ENCODE assay signal across 26 cellular contexts in genomic region chr2:173436088-173436487, GRCh38.
DNase-seq lines count a peak whose midpoint lies in the region; FAIRE-seq and TF ChIP-seq lines count a peak whose summit lies in the region.
"Had no signal": no experiment of that assay in that cellular context is flagged by ENCODE, and none has a peak within 500 bp of the region (broad histone marks: within the 10 kb centered on the region; RNA-seq: fewer than 3 reads in every experiment).

No MANE protein-coding gene starts in this region.

- BruUV-seq in endothelial cell of umbilical vein (replicated peaks; lab: Mats Ljungman, UMichigan): no TSS peak

- H2AFZ ChIP-seq in endothelial cell of umbilical vein (ENCODE audit: low read depth, low read length): no peak overlapping the region

- intact Hi-C loops in activated naive CD4-positive, alpha-beta T cell treated with anti-CD3 and anti-CD28 coated beads for 36 hours (cut with micrococcal nuclease): loop anchor here (1.0 to 10.0 kb wide), 4 partner anchors 34 to 474 kb away; no protein-coding TSS in a partner anchor
- intact Hi-C loops in endothelial cell of umbilical vein (cut with micrococcal nuclease): no loop called here

- no peak for TF ChIP-seq CTCF in D721Med (IDR thresholded peaks at IDR 0.05; ENCODE audit: insufficient read depth, missing control alignments)
- no peak for TF ChIP-seq CTCF in endothelial cell of umbilical vein (IDR thresholded peaks at IDR 0.05; ENCODE audit: extremely low read depth in 1 of 2, insufficient read depth in 1 of 2, low read depth in 1 of 2, low read length in 2 of 2)
- TF ChIP-seq CTCF in coronary artery (IDR thresholded peaks at IDR 0.05): no peak

- H3K9ac ChIP-seq in endothelial cell of umbilical vein (replicated peaks; ENCODE audit: extremely low read depth, insufficient read depth, low read length): no peak overlapping the region

- H3K36me3 ChIP-seq in endothelial cell of umbilical vein (ENCODE audit: control insufficient read depth in 2 of 2, extremely low read depth in 1 of 2, insufficient read depth in 2 of 2, low read length in 2 of 2): no peaks in the 10 kb centered on the region
- H3K36me3 ChIP-seq: HAP-1 had no signal

- CTCF ChIA-PET in activated naive CD4-positive, alpha-beta T cell treated with anti-CD3 and anti-CD28 coated beads for 36 hours (lab: Charles Lee): no interaction called here
- CTCF ChIA-PET in activated naive CD4-positive, alpha-beta T cell treated with anti-CD3 and anti-CD28 coated beads, Interleukin-2, amount 10 ng/mL, durations not matched to agents 7 days and 5 days (lab: Charles Lee): no interaction called here
- CTCF ChIA-PET in endothelial cell of umbilical vein (lab: Charles Lee): no interaction called here

- H3K4me1 Mint-ChIP-seq in T-helper 1 cell treated with Interleukin-12 subunit alpha and Interleukin-12 subunit beta and Interleukin-4 antibody, amounts not matched to agents 30 μg/mL and 1 μg/mL, for 36 hours (ENCODE audit: low read depth): peaks cover 16% of the 10 kb centered on the region
- peaks cover 18% of the 10 kb centered on the region for H3K4me1 Mint-ChIP-seq in activated naive CD4-positive, alpha-beta T cell treated with anti-CD3 and anti-CD28 coated beads for 36 hours (ENCODE audit: low read depth)
- peaks cover 7% of the 10 kb centered on the region for H3K4me1 Mint-ChIP-seq in activated naive CD4-positive, alpha-beta T cell treated with anti-CD3 and anti-CD28 coated beads, Interleukin-2, amount 10 ng/mL, durations not matched to agents 7 days and 5 days

- no peaks in the 10 kb centered on the region for H3K79me2 ChIP-seq in endothelial cell of umbilical vein (ENCODE audit: control insufficient read depth, insufficient read depth, low read length)

- H3K27ac Mint-ChIP-seq in T-helper 1 cell treated with Interleukin-12 subunit alpha and Interleukin-12 subunit beta and Interleukin-4 antibody, amounts not matched to agents 30 μg/mL and 1 μg/mL, for 36 hours: peak overlapping the region; percentile 37
- H3K27ac Mint-ChIP-seq in activated naive CD4-positive, alpha-beta T cell treated with anti-CD3 and anti-CD28 coated beads for 36 hours: peak overlapping the region; percentile 22
- H3K27ac Mint-ChIP-seq in activated naive CD4-positive, alpha-beta T cell treated with anti-CD3 and anti-CD28 coated beads, Interleukin-2, amount 10 ng/mL, durations not matched to agents 7 days and 5 days: no peak overlapping the region
- H3K27ac Mint-ChIP-seq: HFFc6 had no signal

- H3K9me1 ChIP-seq in endothelial cell of umbilical vein (replicated peaks; ENCODE audit: control insufficient read depth, extremely low read depth, insufficient read depth, low read length): no peaks in the 10 kb centered on the region

- H3K4me2 ChIP-seq in endothelial cell of umbilical vein (ENCODE audit: insufficient read depth, low read length): no peak overlapping the region

- H3K4me3 Mint-ChIP-seq in T-helper 1 cell treated with Interleukin-12 subunit alpha and Interleukin-12 subunit beta and Interleukin-4 antibody, amounts not matched to agents 30 μg/mL and 1 μg/mL, for 36 hours: no peak overlapping the region
- no peak overlapping the region for H3K4me3 Mint-ChIP-seq in activated naive CD4-positive, alpha-beta T cell treated with anti-CD3 and anti-CD28 coated beads for 36 hours
- H3K4me3 Mint-ChIP-seq in activated naive CD4-positive, alpha-beta T cell treated with anti-CD3 and anti-CD28 coated beads, Interleukin-2, amount 10 ng/mL, durations not matched to agents 7 days and 5 days: no peak overlapping the region
- H3K4me3 Mint-ChIP-seq: HFFc6 had no signal

- H3K27ac ChIP-seq in endothelial cell of umbilical vein (ENCODE audit: insufficient read depth, low read depth, low read length) (no peak overlapping the region), coronary artery (no peak overlapping the region)
- H3K27ac ChIP-seq: 22Rv1 had no signal

- no peak for TF ChIP-seq POLR2A in endothelial cell of umbilical vein (IDR thresholded peaks at IDR 0.05; ENCODE audit: low read depth, low read length)

- dilution Hi-C loops in endothelial cell of umbilical vein (cut with MboI; ENCODE audit: extremely low pct_ligation_motif_present, low sequenced_read_pairs): no loop called here

- no peaks in the 10 kb centered on the region for H3K9me3 ChIP-seq in endothelial cell of umbilical vein (replicated peaks; ENCODE audit: control insufficient read depth, insufficient read depth, low read length)
- H3K9me3 ChIP-seq: HAP-1 had no signal

- no peaks in the 10 kb centered on the region for H3K9me3 Mint-ChIP-seq in T-helper 1 cell treated with Interleukin-12 subunit alpha and Interleukin-12 subunit beta and Interleukin-4 antibody, amounts not matched to agents 30 μg/mL and 1 μg/mL, for 36 hours
- no peaks in the 10 kb centered on the region for H3K9me3 Mint-ChIP-seq in activated naive CD4-positive, alpha-beta T cell treated with anti-CD3 and anti-CD28 coated beads for 36 hours
- H3K9me3 Mint-ChIP-seq in activated naive CD4-positive, alpha-beta T cell treated with anti-CD3 and anti-CD28 coated beads, Interleukin-2, amount 10 ng/mL, durations not matched to agents 7 days and 5 days: no peaks in the 10 kb centered on the region
- H3K9me3 Mint-ChIP-seq: HFFc6 had no signal

- peaks cover 3 to 9% of the 10 kb centered on the region in 2 experiments for H3K27me3 ChIP-seq in endothelial cell of umbilical vein (ENCODE audit: control insufficient read depth in 2 of 2, insufficient read depth in 2 of 2, low read length in 2 of 2)

- POLR2A ChIA-PET in endothelial cell of umbilical vein (lab: Charles Lee): no interaction called here

- FAIRE-seq in D721Med (lab: Jason Lieb, UNC): peak; percentile 71
- no peak for FAIRE-seq in endothelial cell of umbilical vein (lab: Jason Lieb, UNC)
- FAIRE-seq: GM12892, HTR-8/SVneo had no signal

- peaks cover 30% of the 10 kb centered on the region for H3K27me3 Mint-ChIP-seq in T-helper 1 cell treated with Interleukin-12 subunit alpha and Interleukin-12 subunit beta and Interleukin-4 antibody, amounts not matched to agents 30 μg/mL and 1 μg/mL, for 36 hours (ENCODE audit: low read depth)
- H3K27me3 Mint-ChIP-seq in activated naive CD4-positive, alpha-beta T cell treated with anti-CD3 and anti-CD28 coated beads for 36 hours (ENCODE audit: low read depth): peaks cover 14% of the 10 kb centered on the region
- peaks cover 13% of the 10 kb centered on the region for H3K27me3 Mint-ChIP-seq in activated naive CD4-positive, alpha-beta T cell treated with anti-CD3 and anti-CD28 coated beads, Interleukin-2, amount 10 ng/mL, durations not matched to agents 7 days and 5 days

- DNase-seq in T-helper 1 cell (no peak), D721Med (ENCODE audit: insufficient read length, low spot score) (no peak), endothelial cell of umbilical vein (ENCODE audit: low read depth, low spot score) (peak; percentile 54), coronary artery (ENCODE audit: low spot score) (no peak), NCI-H524 (lab: John Stamatoyannopoulos, UW) (no peak)
- DNase-seq in activated naive CD4-positive, alpha-beta T cell treated with anti-CD3 and anti-CD28 coated beads for 36 hours: peak; percentile 31
- DNase-seq in activated naive CD4-positive, alpha-beta T cell treated with anti-CD3 and anti-CD28 coated beads, Interleukin-2, amount 10 ng/mL, durations not matched to agents 7 days and 5 days: no peak
- DNase-seq: ACHN; Calu3; DMS153; DND-41; GOT3; HFFc6; KBM-7; MM.1S; NCI-H2029; NCI-H446; NCI-H526; NCI-H82; NK-92 treated with Interleukin-12 subunit alpha and Interleukin-12 subunit beta, amount 100 ng/mL, for 24 hours; PC-3 had no signal

- no peak overlapping the region for H3K4me3 ChIP-seq in endothelial cell of umbilical vein (replicated peaks in 1 of 3; ENCODE audit: insufficient read depth in 1 of 3, low read depth in 1 of 3, low read length in 3 of 3)
- no peak overlapping the region for H3K4me3 ChIP-seq in coronary artery
- H3K4me3 ChIP-seq: HAP-1 had no signal

- no peaks in the 10 kb centered on the region for H3K36me3 Mint-ChIP-seq in T-helper 1 cell treated with Interleukin-12 subunit alpha and Interleukin-12 subunit beta and Interleukin-4 antibody, amounts not matched to agents 30 μg/mL and 1 μg/mL, for 36 hours (ENCODE audit: low read depth)
- H3K36me3 Mint-ChIP-seq in activated naive CD4-positive, alpha-beta T cell treated with anti-CD3 and anti-CD28 coated beads for 36 hours (ENCODE audit: low read depth): no peaks in the 10 kb centered on the region
- H3K36me3 Mint-ChIP-seq in activated naive CD4-positive, alpha-beta T cell treated with anti-CD3 and anti-CD28 coated beads, Interleukin-2, amount 10 ng/mL, durations not matched to agents 7 days and 5 days: no peaks in the 10 kb centered on the region

- H3K4me1 ChIP-seq in endothelial cell of umbilical vein (ENCODE audit: control insufficient read depth, extremely low read depth, insufficient read depth, low read length): no peaks in the 10 kb centered on the region
- H3K4me1 ChIP-seq: HAP-1 had no signal

- H4K20me1 ChIP-seq in endothelial cell of umbilical vein (replicated peaks; ENCODE audit: control insufficient read depth, extremely low read depth, insufficient read depth, low read length): no peaks in the 10 kb centered on the region

TF ChIP-seq in endothelial cell of umbilical vein, 7 proteins besides CTCF, POLR2A, EP300 and RAD21:
- TF ChIP-seq JUN (IDR thresholded peaks at IDR 0.05; ENCODE audit: borderline replicate concordance, insufficient read depth, insufficient read length, low read depth) (no peak), MAX (IDR thresholded peaks at IDR 0.05; ENCODE audit: insufficient read depth, insufficient read length) (no peak), MYC (IDR thresholded peaks at IDR 0.05; ENCODE audit: low read depth, low read length) (no peak), FOS (IDR thresholded peaks at IDR 0.05; ENCODE audit: borderline replicate concordance, insufficient read depth, low read length) (no peak), POLR2AphosphoS5 (IDR thresholded peaks at IDR 0.05; ENCODE audit: insufficient read depth, low read depth, low read length) (no peak), GATA2 (IDR thresholded peaks at IDR 0.05; ENCODE audit: insufficient read depth, insufficient read length, low read depth, low read length) (no peak), EZH2 (IDR thresholded peaks at IDR 0.05; ENCODE audit: borderline replicate concordance, low read depth, low read length, severe bottlenecking) (no peak)

Comparison
In these comparisons a context has a peak if more than half of its experiments do, and no peak if none do; other contexts are left out.
1. DNase-seq: peak in activated naive CD4-positive, alpha-beta T cell treated with anti-CD3 and anti-CD28 coated beads for 36 hours (single experiment) and endothelial cell of umbilical vein (single experiment); none in T-helper 1 cell (0 of 5), activated naive CD4-positive, alpha-beta T cell treated with anti-CD3 and anti-CD28 coated beads, Interleukin-2, amount 10 ng/mL, durations not matched to agents 7 days and 5 days (single experiment), D721Med (single experiment), coronary artery (single experiment) and NCI-H524 (0 of 2).